Comparison of ENCODE assay signal across 1 cellular context in genomic region chr12:24595652-24596235, GRCh38.
TF ChIP-seq lines count a peak whose summit lies in the region.

No MANE protein-coding gene starts in this region.

TF ChIP-seq in K562, 482 proteins besides CTCF, POLR2A, EP300 and RAD21 (continued from another document):
- no peak for TF ChIP-seq MITF (IDR thresholded peaks at IDR 0.05)
